In genomic region chr6:88374556-88374955, GRCh38 we compare ENCODE assay signal across 14 cellular contexts.
"Had no signal": no experiment of that assay in that cellular context is flagged by ENCODE, and none has a peak within 500 bp of the region (broad histone marks: within the 10 kb centered on the region; RNA-seq: fewer than 3 reads in every experiment).

No MANE protein-coding gene starts in this region.

- H3K4me3 ChIP-seq: body of pancreas, right lobe of liver had no signal

- H3K27ac ChIP-seq: body of pancreas, right lobe of liver had no signal

- ATAC-seq: activated CD4-positive, CD25-positive, alpha-beta regulatory T cell treated with anti-CD3 and anti-CD28 coated beads, Interleukin-2, amount 50 U/mL, for 24 hours; activated CD8-positive, alpha-beta memory T cell treated with anti-CD3 and anti-CD28 coated beads, Interleukin-2, amount 10 ng/mL, durations not matched to agents 7 days and 5 days; body of pancreas; left lobe of liver; natural killer cell treated with Interleukin-12 subunit alpha and Interleukin-12 subunit beta and Interleukin-15 and Interleukin-18, amount 100 ng/mL, for 72 hours; right lobe of liver; stimulated activated memory B cell treated with anti-CD40 and anti-IgM and Interleukin-4, amounts not matched to agents 10 μg/mL and 1 μg/mL and 100 μg/mL, for 72 hours had no signal

- DNase-seq: activated CD8-positive, alpha-beta memory T cell treated with anti-CD3 and anti-CD28 coated beads, Interleukin-2, amount 10 ng/mL, durations not matched to agents 7 days and 5 days; activated effector memory CD4-positive, alpha-beta T cell treated with Interleukin-2 at 50 U/mL for 16 hours; activated T-cell treated with anti-CD3 and anti-CD28 coated beads, Interleukin-2, amount 50 U/mL, for 24 hours; body of pancreas; effector memory CD4-positive, alpha-beta T cell; islet precursor cell; occipital lobe; right lobe of liver; stimulated activated CD4-positive, alpha-beta T cell treated with anti-CD3 and anti-CD28 coated beads, Interleukin-1b, Interleukin-23, amount 100 ng/mL, for 48 hours; trophoblast cell had no signal

- H3K27me3 ChIP-seq: body of pancreas, right lobe of liver had no signal

- H3K36me3 ChIP-seq: right lobe of liver had no signal

- H3K4me1 ChIP-seq: body of pancreas, right lobe of liver had no signal

- H3K9me3 ChIP-seq: body of pancreas, right lobe of liver had no signal
